Comparison of ENCODE assay signal across 20 cellular contexts in genomic region chr12:49683604-49684309, GRCh38. TPM values are rescaled to one million over a fixed set of nuclear protein-coding genes. Genes with fewer than 3 reads are reported as not detected.
DNase-seq lines count a peak whose midpoint lies in the region; ATAC-seq, FAIRE-seq and TF ChIP-seq lines count a peak whose summit lies in the region.
"Had no signal": no experiment of that assay in that cellular context is flagged by ENCODE, and none has a peak within 500 bp of the region (broad histone marks: within the 10 kb centered on the region; RNA-seq: fewer than 3 reads in every experiment).

No MANE protein-coding gene starts in this region.

- intact Hi-C loops in aorta (cut with DNase I) = no loop called here

- no peak overlapping the region for H3K4me3 Mint-ChIP-seq in activated CD8-positive, alpha-beta T cell treated with anti-CD3 and anti-CD28 coated beads, Interleukin-2, amount 10 ng/mL, durations not matched to agents 7 days and 5 days
- H3K4me3 Mint-ChIP-seq in natural killer cell treated with Interleukin-12 subunit alpha and Interleukin-12 subunit beta and Interleukin-15 and Interleukin-18, amount 100 ng/mL, for 72 hours = peak overlapping the region; percentile 36

- H3K27ac Mint-ChIP-seq in activated CD8-positive, alpha-beta T cell treated with anti-CD3 and anti-CD28 coated beads, Interleukin-2, amount 10 ng/mL, durations not matched to agents 7 days and 5 days = peak overlapping the region; percentile 3
- H3K27ac Mint-ChIP-seq in natural killer cell treated with Interleukin-12 subunit alpha and Interleukin-12 subunit beta and Interleukin-15 and Interleukin-18, amount 100 ng/mL, for 72 hours = peak overlapping the region; percentile 45 to 77

- H3K4me3 ChIP-seq in aorta (ENCODE audit: low read length in 2 of 2) = no peak overlapping the region
- H3K4me3 ChIP-seq: stomach had no signal

- POLR2A ChIA-PET in activated CD8-positive, alpha-beta T cell treated with anti-CD3 and anti-CD28 coated beads, Interleukin-2, amount 10 ng/mL, durations not matched to agents 7 days and 5 days (lab: Charles Lee) = interaction anchor here (0.9 to 1.6 kb wide), 2 partner anchors 10 to 15 kb away, joined by 3 to 4 read pairs; no protein-coding TSS in a partner anchor

- H3K9me3 Mint-ChIP-seq in activated CD8-positive, alpha-beta T cell treated with anti-CD3 and anti-CD28 coated beads, Interleukin-2, amount 10 ng/mL, durations not matched to agents 7 days and 5 days (ENCODE audit: insufficient read depth) = no peaks in the 10 kb centered on the region
- no peaks in the 10 kb centered on the region for H3K9me3 Mint-ChIP-seq in natural killer cell treated with Interleukin-12 subunit alpha and Interleukin-12 subunit beta and Interleukin-15 and Interleukin-18, amount 100 ng/mL, for 72 hours

- DNase-seq in NCI-H2107 treated with DMSO at 0.1 percent for 48 hours (lab: John Stamatoyannopoulos, UW; ENCODE audit: unreplicated experiment) = peak; percentile 32
- DNase-seq in NCI-H2107 (lab: John Stamatoyannopoulos, UW) = no peak
- no peak for DNase-seq in GM12892 (ENCODE audit: insufficient read length)
- no peak for DNase-seq in activated CD8-positive, alpha-beta T cell treated with anti-CD3 and anti-CD28 coated beads, Interleukin-2, amount 10 ng/mL, durations not matched to agents 7 days and 5 days
- DNase-seq in natural killer cell treated with Interleukin-12 subunit alpha and Interleukin-12 subunit beta and Interleukin-15 and Interleukin-18, amount 100 ng/mL, for 72 hours (ENCODE audit: low spot score) = no peak
- DNase-seq in aorta = no peak
- no peak for DNase-seq in occipital lobe (lab: John Stamatoyannopoulos, UW)
- DNase-seq: 8988T; activated CD4-positive, CD25-positive, alpha-beta regulatory T cell; anterior cingulate cortex; cortex of kidney; KBM-7; midbrain; NCI-H1092 treated with DMSO at 0.1 percent for 48 hours; stomach; SW 1271 had no signal

- no peaks in the 10 kb centered on the region for H3K4me1 ChIP-seq in aorta (ENCODE audit: control insufficient read depth in 1 of 2, insufficient read depth in 2 of 2, low read length in 2 of 2)
- H3K4me1 ChIP-seq: parathyroid adenoma had no signal

- H3K36me3 ChIP-seq in aorta (ENCODE audit: control insufficient read depth in 1 of 2, insufficient read depth in 2 of 2, low read length in 1 of 2) = no peaks in the 10 kb centered on the region
- H3K36me3 ChIP-seq: stomach had no signal

- no peaks in the 10 kb centered on the region for H3K27me3 Mint-ChIP-seq in activated CD8-positive, alpha-beta T cell treated with anti-CD3 and anti-CD28 coated beads, Interleukin-2, amount 10 ng/mL, durations not matched to agents 7 days and 5 days (ENCODE audit: low read depth)
- no peaks in the 10 kb centered on the region for H3K27me3 Mint-ChIP-seq in natural killer cell treated with Interleukin-12 subunit alpha and Interleukin-12 subunit beta and Interleukin-15 and Interleukin-18, amount 100 ng/mL, for 72 hours

- CTCF ChIA-PET in activated CD8-positive, alpha-beta T cell treated with anti-CD3 and anti-CD28 coated beads, Interleukin-2, amount 10 ng/mL, durations not matched to agents 7 days and 5 days (lab: Charles Lee) = interaction anchor here (0.8 to 2.4 kb wide), 11 partner anchors 11 to 127 kb away, joined by 3 to 8 read pairs (median 4); partner anchors contain the start of gene FMNL3

- H3K4me1 Mint-ChIP-seq in activated CD8-positive, alpha-beta T cell treated with anti-CD3 and anti-CD28 coated beads, Interleukin-2, amount 10 ng/mL, durations not matched to agents 7 days and 5 days (ENCODE audit: low read depth) = peaks cover 34% of the 10 kb centered on the region
- H3K4me1 Mint-ChIP-seq in natural killer cell treated with Interleukin-12 subunit alpha and Interleukin-12 subunit beta and Interleukin-15 and Interleukin-18, amount 100 ng/mL, for 72 hours (ENCODE audit: low read depth in 2 of 2) = peaks cover 56 to 58% of the 10 kb centered on the region in 2 donors

- TF ChIP-seq POLR2A in GM12892 (IDR thresholded peaks at IDR 0.05; ENCODE audit: low read depth, low read length) = no peak

- H3K27me3 ChIP-seq in aorta (ENCODE audit: control insufficient read depth in 1 of 2, insufficient read depth in 2 of 2, low read length in 1 of 2) = no peaks in the 10 kb centered on the region
- H3K27me3 ChIP-seq: stomach had no signal

- no peaks in the 10 kb centered on the region for H3K9me3 ChIP-seq in aorta (ENCODE audit: control insufficient read depth, low read length)
- H3K9me3 ChIP-seq: stomach had no signal

- peak; percentile 30 for ATAC-seq in activated CD8-positive, alpha-beta T cell treated with anti-CD3 and anti-CD28 coated beads, Interleukin-2, amount 10 ng/mL, durations not matched to agents 7 days and 5 days
- peak; percentile 78 to 85 for ATAC-seq in natural killer cell treated with Interleukin-12 subunit alpha and Interleukin-12 subunit beta and Interleukin-15 and Interleukin-18, amount 100 ng/mL, for 72 hours
- ATAC-seq in GM21367 (IDR thresholded peaks at IDR 0.05; ENCODE audit: unreplicated experiment) (no peak), aorta (ENCODE audit: low FRiP score) (no peak)
- ATAC-seq: Panc1 had no signal

- FAIRE-seq in GM12892 (lab: Jason Lieb, UNC) = peak; percentile 24
- FAIRE-seq: islet of Langerhans had no signal

- 85 to 88% methylated on average over 3 of the region's 3 CpGs for WGBS in aorta, 2 donors

- no peak overlapping the region for H3K27ac ChIP-seq in aorta (ENCODE audit: low read depth in 1 of 2, low read length in 2 of 2)
- H3K27ac ChIP-seq: parathyroid adenoma, stomach had no signal

- peaks cover 8% of the 10 kb centered on the region for H3K36me3 Mint-ChIP-seq in activated CD8-positive, alpha-beta T cell treated with anti-CD3 and anti-CD28 coated beads, Interleukin-2, amount 10 ng/mL, durations not matched to agents 7 days and 5 days (ENCODE audit: low read depth)
- H3K36me3 Mint-ChIP-seq in natural killer cell treated with Interleukin-12 subunit alpha and Interleukin-12 subunit beta and Interleukin-15 and Interleukin-18, amount 100 ng/mL, for 72 hours = no peaks in the 10 kb centered on the region

RNA-seq across cellular contexts. Expression of gene FMNL3, which starts 23.4 kb away (rescaled TPM):
- polyA plus RNA-seq in GM12892 (2012; ENCODE audit: missing spikeins) = 46.0 TPM
- total RNA-seq in activated CD8-positive, alpha-beta T cell treated with anti-CD3 and anti-CD28 coated beads, Interleukin-2, amount 10 ng/mL, durations not matched to agents 7 days and 5 days = 10 to 100 TPM; 53.5 to 54.5 TPM
- 100 to 1,000 TPM in 1 of 2 donors, 10 to 100 TPM in 1; 86.9 to 123 TPM for total RNA-seq in natural killer cell treated with Interleukin-12 subunit alpha and Interleukin-12 subunit beta and Interleukin-15 and Interleukin-18, amount 100 ng/mL, for 72 hours
- 10 to 100 TPM; 31.4 to 53.9 TPM for total RNA-seq in aorta
- polyA plus RNA-seq in aorta = 10 to 100 TPM in 1 of 2 donors, 1 to 10 TPM in 1; 6.5 to 10.4 TPM
- 12.0 TPM for total RNA-seq in occipital lobe

RNA-seq across cellular contexts. Expression of gene TMBIM6, which starts 57.6 kb away (rescaled TPM):
- polyA plus RNA-seq in GM12892 (2012; ENCODE audit: missing spikeins) = 188 TPM
- total RNA-seq in activated CD8-positive, alpha-beta T cell treated with anti-CD3 and anti-CD28 coated beads, Interleukin-2, amount 10 ng/mL, durations not matched to agents 7 days and 5 days = 100 to 1,000 TPM; 420 TPM
- 100 to 1,000 TPM; 357 to 452 TPM for total RNA-seq in natural killer cell treated with Interleukin-12 subunit alpha and Interleukin-12 subunit beta and Interleukin-15 and Interleukin-18, amount 100 ng/mL, for 72 hours
- total RNA-seq in aorta (100 to 1,000 TPM; 290 to 325 TPM), occipital lobe (256 TPM)
- 100 to 1,000 TPM; 114 to 163 TPM for polyA plus RNA-seq in aorta

Comparison
In these comparisons a context has a peak if more than half of its experiments do, and no peak if none do; other contexts are left out.
1. ATAC-seq: peak in activated CD8-positive, alpha-beta T cell treated with anti-CD3 and anti-CD28 coated beads, Interleukin-2, amount 10 ng/mL, durations not matched to agents 7 days and 5 days (single experiment) and natural killer cell treated with Interleukin-12 subunit alpha and Interleukin-12 subunit beta and Interleukin-15 and Interleukin-18, amount 100 ng/mL, for 72 hours (2 of 2); none in GM21367 (single experiment) and aorta (single experiment).